In genomic region chr3:60622349-60622748, GRCh38 we compare ENCODE assay signal across 32 cellular contexts.
"Had no signal": no experiment of that assay in that cellular context is flagged by ENCODE, and none has a peak within 500 bp of the region (broad histone marks: within the 10 kb centered on the region; RNA-seq: fewer than 3 reads in every experiment).

No MANE protein-coding gene starts in this region.

- H3K27me3 ChIP-seq: brain microvascular endothelial cell had no signal

- DNase-seq: activated CD4-positive, alpha-beta memory T cell treated with anti-CD3 and anti-CD28 coated beads, Interleukin-2, amount 10 ng/mL, durations not matched to agents 7 days and 5 days; activated CD4-positive, alpha-beta T cell treated with anti-CD3 and anti-CD28 coated beads for 1 hour; activated CD4-positive, alpha-beta T cell treated with anti-CD3 and anti-CD28 coated beads for 48 hours; activated CD4-positive, CD25-positive, alpha-beta regulatory T cell; activated CD8-positive, alpha-beta memory T cell treated with anti-CD3 and anti-CD28 coated beads for 24 hours; activated CD8-positive, alpha-beta memory T cell treated with anti-CD3 and anti-CD28 coated beads, Interleukin-2, amount 10 ng/mL, durations not matched to agents 7 days and 5 days; activated CD8-positive, alpha-beta memory T cell treated with anti-CD3 and anti-CD28 coated beads, Interleukin-2, amount 50 U/mL, for 48 hours; activated effector memory CD4-positive, alpha-beta T cell treated with anti-CD3 and anti-CD28 coated beads, Interleukin-2, amount 50 U/mL, for 16 hours; activated naive CD4-positive, alpha-beta T cell; activated naive CD4-positive, alpha-beta T cell treated with anti-CD3 and anti-CD28 coated beads, Interleukin-2, amount 50 U/mL, for 16 hours; activated naive CD8-positive, alpha-beta T cell treated with anti-CD3 and anti-CD28 coated beads for 36 hours; activated T-cell treated with anti-CD3 and anti-CD28 coated beads, Interleukin-2, amount 50 U/mL, for 72 hours; amniotic stem cell; aorta; brain microvascular endothelial cell; central memory CD4-positive, alpha-beta T cell; NCI-H1092 treated with DMSO at 0.1 percent for 48 hours; NCI-H1417; NCI-H146; NCI-H187; NCI-H2029 treated with DMSO at 0.1 percent for 48 hours; NCI-H345; NCI-H524 treated with DMSO at 0.1 percent for 48 hours; NCI-H82; NK-92 treated with Interleukin-12 subunit alpha and Interleukin-12 subunit beta, amount 100 ng/mL, for 24 hours; PC-9; Right ventricle myocardium superior; SW 1271; T-helper 1 cell; T1000; WERI-Rb-1 had no signal

- H3K4me3 ChIP-seq: K562, PC-9 had no signal

- H3K27ac ChIP-seq: brain microvascular endothelial cell, PC-9, WERI-Rb-1 had no signal

- H3K36me3 ChIP-seq: brain microvascular endothelial cell, WERI-Rb-1 had no signal

- H3K4me2 ChIP-seq: PC-9 had no signal

- H2AFZ ChIP-seq: PC-9 had no signal
